In genomic region chr1:64229307-64229706, GRCh38 we compare ENCODE assay signal across 16 cellular contexts. TPM values are rescaled to one million over a fixed set of nuclear protein-coding genes. Genes with fewer than 3 reads are reported as not detected.
"Had no signal": no experiment of that assay in that cellular context is flagged by ENCODE, and none has a peak within 500 bp of the region (broad histone marks: within the 10 kb centered on the region; RNA-seq: fewer than 3 reads in every experiment).

No MANE protein-coding gene starts in this region.

- H3K27me3 ChIP-seq: spleen had no signal

- DNase-seq: activated CD4-positive, alpha-beta T cell treated with anti-CD3 and anti-CD28 coated beads for 48 hours; activated CD8-positive, alpha-beta memory T cell treated with anti-CD3 and anti-CD28 coated beads, Interleukin-2, amount 50 U/mL, for 48 hours; activated CD8-positive, alpha-beta T cell treated with anti-CD3 and anti-CD28 coated beads, Interleukin-2, amount 10 ng/mL, durations not matched to agents 7 days and 5 days; activated naive CD4-positive, alpha-beta T cell treated with Interleukin-2 at 50 U/mL for 16 hours; cortex of kidney; effector CD8-positive, alpha-beta T cell; heart left ventricle; left ventricle myocardium inferior; mesenchymal stem cell; occipital lobe; spleen; stimulated activated CD4-positive, alpha-beta T cell treated with anti-CD3 and anti-CD28 coated beads, Interleukin-2, amount 100 ng/mL, for 24 hours; stimulated activated naive CD4-positive, alpha-beta T cell treated with Interleukin-2 at 50 U/mL for 16 hours had no signal

- H3K4me3 ChIP-seq: heart left ventricle, left ventricle myocardium inferior, prostate gland, spleen had no signal

- H3K9me3 ChIP-seq: heart left ventricle, left ventricle myocardium inferior, prostate gland, spleen had no signal

- H3K36me3 ChIP-seq: heart left ventricle, left ventricle myocardium inferior, prostate gland, spleen had no signal

- ATAC-seq: activated CD8-positive, alpha-beta T cell treated with anti-CD3 and anti-CD28 coated beads, Interleukin-2, amount 10 ng/mL, durations not matched to agents 7 days and 5 days; heart left ventricle; sciatic nerve had no signal

- H3K27ac ChIP-seq: heart left ventricle, left ventricle myocardium inferior, prostate gland, spleen had no signal

- H3K4me1 ChIP-seq: heart left ventricle, left ventricle myocardium inferior, prostate gland had no signal

RNA-seq across cellular contexts. Expression of gene UBE2U, which starts 25.9 kb away (rescaled TPM):
- total RNA-seq: activated CD8-positive, alpha-beta T cell treated with anti-CD3 and anti-CD28 coated beads, Interleukin-2, amount 10 ng/mL, durations not matched to agents 7 days and 5 days; frontal cortex; occipital lobe; sciatic nerve; spleen had no signal
- polyA plus RNA-seq: heart left ventricle, spleen had no signal
